In the genomic region with DNA sequence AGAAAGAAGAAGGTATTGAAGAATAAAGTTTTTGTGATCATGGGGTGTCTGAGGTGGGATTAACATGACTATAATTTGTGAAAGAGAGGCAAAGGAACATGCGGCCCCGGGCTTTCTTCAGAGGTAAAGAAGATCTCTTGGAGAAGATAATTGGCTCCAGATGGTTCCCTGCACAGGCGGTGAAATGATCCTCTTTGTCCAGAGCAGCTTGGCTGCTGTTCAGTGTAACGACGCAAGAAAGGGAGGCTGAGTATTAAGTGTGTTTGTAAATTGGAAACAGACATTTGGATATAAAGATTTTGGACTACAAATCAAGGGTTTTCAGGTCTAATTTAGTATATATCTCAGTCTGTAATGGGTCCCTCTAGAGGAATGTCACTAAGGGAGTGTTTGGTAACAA, we compare ENCODE assay signal across 22 cellular contexts. TPM values are rescaled to one million over a fixed set of nuclear protein-coding genes. Genes with fewer than 3 reads are reported as not detected.
DNase-seq lines count a peak whose midpoint lies in the region; ATAC-seq and TF ChIP-seq lines count a peak whose summit lies in the region.
"Had no signal": no experiment of that assay in that cellular context is flagged by ENCODE, and none has a peak within 500 bp of the region (broad histone marks: within the 10 kb centered on the region; RNA-seq: fewer than 3 reads in every experiment).

No MANE protein-coding gene starts in this region.

- no peak for ATAC-seq in T-helper 17 cell
- ATAC-seq in CD8-positive, alpha-beta T cell: no peak
- ATAC-seq: HCT116, heart right ventricle had no signal

- CTCF ChIA-PET in CD8-positive, alpha-beta T cell (lab: Charles Lee): no interaction called here
- CTCF ChIA-PET in CD4-positive, alpha-beta memory T cell (lab: Charles Lee; ENCODE audit: partially characterized antibody): no interaction called here

- H3K36me3 ChIP-seq in adipocyte (ENCODE audit: control insufficient read depth, insufficient read depth, low read length, severe bottlenecking): no peaks in the 10 kb centered on the region
- H3K36me3 ChIP-seq in CD8-positive, alpha-beta T cell (ENCODE audit: insufficient read depth, low read length): no peaks in the 10 kb centered on the region
- H3K36me3 ChIP-seq in CD4-positive, alpha-beta memory T cell (ENCODE audit: insufficient read depth, low read length): no peaks in the 10 kb centered on the region
- H3K36me3 ChIP-seq: colonic mucosa, heart right ventricle, stomach had no signal

- no peak overlapping the region for H3K4me3 Mint-ChIP-seq in mesothelial cell of epicardium
- no peak overlapping the region for H3K4me3 Mint-ChIP-seq in T-helper 17 cell
- H3K4me3 Mint-ChIP-seq in CD8-positive, alpha-beta T cell: no peak overlapping the region
- H3K4me3 Mint-ChIP-seq in CD4-positive, alpha-beta memory T cell: no peak overlapping the region
- H3K4me3 Mint-ChIP-seq: memory B cell had no signal

- no peak overlapping the region for H3K27ac ChIP-seq in CD8-positive, alpha-beta T cell (ENCODE audit: low read depth, low read length)
- no peak overlapping the region for H3K27ac ChIP-seq in CD4-positive, alpha-beta memory T cell (ENCODE audit: low read depth, low read length)
- H3K27ac ChIP-seq: colonic mucosa, epithelial cell of prostate, heart right ventricle, stomach had no signal

- peaks cover 5% of the 10 kb centered on the region for H3K9me3 Mint-ChIP-seq in mesothelial cell of epicardium
- no peaks in the 10 kb centered on the region for H3K9me3 Mint-ChIP-seq in CD8-positive, alpha-beta T cell
- H3K9me3 Mint-ChIP-seq in CD4-positive, alpha-beta memory T cell: no peaks in the 10 kb centered on the region
- H3K9me3 Mint-ChIP-seq: memory B cell had no signal

- no peak overlapping the region for H3K9ac ChIP-seq in adipocyte (ENCODE audit: low read length)

- H3K4me1 ChIP-seq in adipocyte (ENCODE audit: control insufficient read depth, insufficient read depth, low read length): peaks cover 19% of the 10 kb centered on the region
- H3K4me1 ChIP-seq in CD8-positive, alpha-beta T cell (ENCODE audit: insufficient read depth, low read length): no peaks in the 10 kb centered on the region
- H3K4me1 ChIP-seq in CD4-positive, alpha-beta memory T cell (ENCODE audit: insufficient read depth, low read length): no peaks in the 10 kb centered on the region
- H3K4me1 ChIP-seq: colonic mucosa, heart right ventricle, stomach had no signal

- H3K36me3 Mint-ChIP-seq in mesothelial cell of epicardium: no peaks in the 10 kb centered on the region
- no peaks in the 10 kb centered on the region for H3K36me3 Mint-ChIP-seq in T-helper 17 cell (ENCODE audit: low read depth)
- H3K36me3 Mint-ChIP-seq in CD8-positive, alpha-beta T cell: no peaks in the 10 kb centered on the region
- H3K36me3 Mint-ChIP-seq in CD4-positive, alpha-beta memory T cell: no peaks in the 10 kb centered on the region
- H3K36me3 Mint-ChIP-seq: memory B cell had no signal

- intact Hi-C loops in CD8-positive, alpha-beta T cell (cut with DNase I, micrococcal nuclease): no loop called here
- intact Hi-C loops in CD4-positive, alpha-beta memory T cell (cut with micrococcal nuclease): no loop called here

- peak; percentile 32 for DNase-seq in AG09309 (ENCODE audit: low read depth)
- peak; percentile 3 for DNase-seq in HCEC 1CT
- peak; percentile 84 for DNase-seq in adipocyte (ENCODE audit: low read depth)
- DNase-seq in mesothelial cell of epicardium (ENCODE audit: low spot score in 2 of 2, unreplicated experiment in 2 of 2): no peak
- DNase-seq in T-helper 17 cell: no peak
- no peak for DNase-seq in CD8-positive, alpha-beta T cell
- DNase-seq in CD4-positive, alpha-beta memory T cell: no peak
- DNase-seq in NCI-H2029 (lab: John Stamatoyannopoulos, UW): no peak
- DNase-seq: ACHN; activated CD4-positive, CD25-positive, alpha-beta regulatory T cell; Calu3; colonic mucosa; heart right ventricle; NCI-H1436; NCI-H748 treated with DMSO at 0.1 percent for 48 hours; RPMI8226; stomach had no signal

- no peaks in the 10 kb centered on the region for H3K27me3 ChIP-seq in adipocyte (replicated peaks; ENCODE audit: control insufficient read depth, insufficient read depth, low read length)
- no peaks in the 10 kb centered on the region for H3K27me3 ChIP-seq in CD8-positive, alpha-beta T cell (ENCODE audit: insufficient read depth, low read length)
- H3K27me3 ChIP-seq in CD4-positive, alpha-beta memory T cell (ENCODE audit: insufficient read depth, low read length): no peaks in the 10 kb centered on the region
- H3K27me3 ChIP-seq: colonic mucosa, stomach had no signal

- POLR2A ChIA-PET in CD8-positive, alpha-beta T cell (lab: Charles Lee): no interaction called here
- POLR2A ChIA-PET in CD4-positive, alpha-beta memory T cell (lab: Charles Lee; ENCODE audit: partially characterized antibody): no interaction called here

- TF ChIP-seq CTCF in AG09309 (IDR thresholded peaks at IDR 0.05; ENCODE audit: control insufficient read depth, insufficient read depth, low read depth, low read length, missing control alignments): no peak
- TF ChIP-seq CTCF in mesothelial cell of epicardium (IDR thresholded peaks at IDR 0.05; ENCODE audit: unreplicated experiment): no peak
- TF ChIP-seq CTCF in CD8-positive, alpha-beta T cell (IDR thresholded peaks at IDR 0.05): no peak

- peak overlapping the region; percentile 44 for H3K27ac Mint-ChIP-seq in mesothelial cell of epicardium
- H3K27ac Mint-ChIP-seq in T-helper 17 cell: no peak overlapping the region
- no peak overlapping the region for H3K27ac Mint-ChIP-seq in CD8-positive, alpha-beta T cell
- H3K27ac Mint-ChIP-seq in CD4-positive, alpha-beta memory T cell: no peak overlapping the region
- H3K27ac Mint-ChIP-seq: memory B cell had no signal

- no peak overlapping the region for H3K4me3 ChIP-seq in AG09309 (ENCODE audit: control insufficient read depth, low read depth, low read length)
- peak overlapping the region; percentile 31 for H3K4me3 ChIP-seq in adipocyte (ENCODE audit: low read length)
- H3K4me3 ChIP-seq in CD8-positive, alpha-beta T cell (ENCODE audit: low read depth, low read length): no peak overlapping the region
- no peak overlapping the region for H3K4me3 ChIP-seq in CD4-positive, alpha-beta memory T cell (ENCODE audit: low read length in 2 of 2)
- H3K4me3 ChIP-seq: colonic mucosa, heart right ventricle, stomach had no signal

- peaks cover 8% of the 10 kb centered on the region for H3K4me1 Mint-ChIP-seq in mesothelial cell of epicardium
- no peaks in the 10 kb centered on the region for H3K4me1 Mint-ChIP-seq in T-helper 17 cell
- H3K4me1 Mint-ChIP-seq in CD8-positive, alpha-beta T cell (ENCODE audit: low read depth): no peaks in the 10 kb centered on the region
- H3K4me1 Mint-ChIP-seq in CD4-positive, alpha-beta memory T cell: no peaks in the 10 kb centered on the region
- H3K4me1 Mint-ChIP-seq: memory B cell had no signal

- H3K27me3 Mint-ChIP-seq in mesothelial cell of epicardium (ENCODE audit: low read depth) (peaks cover 4% of the 10 kb centered on the region), T-helper 17 cell (peaks cover 46% of the 10 kb centered on the region)
- peaks cover 10% of the 10 kb centered on the region for H3K27me3 Mint-ChIP-seq in CD8-positive, alpha-beta T cell (ENCODE audit: low read depth)
- peaks cover 6 to 7% of the 10 kb centered on the region in 2 donors for H3K27me3 Mint-ChIP-seq in CD4-positive, alpha-beta memory T cell

- H3K9me3 ChIP-seq in adipocyte (ENCODE audit: control insufficient read depth, low read length) (no peaks in the 10 kb centered on the region), T-helper 17 cell (ENCODE audit: control insufficient read depth, low read length, poor library complexity, severe bottlenecking) (no peaks in the 10 kb centered on the region)
- no peaks in the 10 kb centered on the region for H3K9me3 ChIP-seq in CD8-positive, alpha-beta T cell (ENCODE audit: low read length)
- no peaks in the 10 kb centered on the region for H3K9me3 ChIP-seq in CD4-positive, alpha-beta memory T cell (ENCODE audit: control insufficient read depth in 1 of 2, low read length in 2 of 2)
- H3K9me3 ChIP-seq: colonic mucosa, heart right ventricle had no signal

RNA-seq across cellular contexts. Expression of gene EQTN, which starts 4.3 kb away (rescaled TPM):
- total RNA-seq in mesothelial cell of epicardium (0.71 to 1.4 TPM (median 1.2 TPM) in 3 replicates), T-helper 17 cell (not detected)
- total RNA-seq in CD8-positive, alpha-beta T cell: not detected
- total RNA-seq in CD4-positive, alpha-beta memory T cell: not detected
- polyA plus RNA-seq in CD4-positive, alpha-beta memory T cell: not detected
- total RNA-seq: astrocyte; Calu3; heart right ventricle; T-helper 1 cell treated with Interleukin-12 subunit alpha and Interleukin-12 subunit beta and Interleukin-4 antibody, amounts not matched to agents 30 ng/mL and 1 ng/mL, for 36 hours had no signal
- polyA plus RNA-seq: heart right ventricle, stomach had no signal

Comparison
In these comparisons a context has a peak if more than half of its experiments do, and no peak if none do; other contexts are left out.
1. DNase-seq: peak in AG09309 (single experiment), HCEC 1CT (single experiment) and adipocyte (single experiment); none in mesothelial cell of epicardium (0 of 2), T-helper 17 cell (0 of 3), CD8-positive, alpha-beta T cell (0 of 7), CD4-positive, alpha-beta memory T cell (0 of 5) and NCI-H2029 (single experiment).